In the genomic region with DNA sequence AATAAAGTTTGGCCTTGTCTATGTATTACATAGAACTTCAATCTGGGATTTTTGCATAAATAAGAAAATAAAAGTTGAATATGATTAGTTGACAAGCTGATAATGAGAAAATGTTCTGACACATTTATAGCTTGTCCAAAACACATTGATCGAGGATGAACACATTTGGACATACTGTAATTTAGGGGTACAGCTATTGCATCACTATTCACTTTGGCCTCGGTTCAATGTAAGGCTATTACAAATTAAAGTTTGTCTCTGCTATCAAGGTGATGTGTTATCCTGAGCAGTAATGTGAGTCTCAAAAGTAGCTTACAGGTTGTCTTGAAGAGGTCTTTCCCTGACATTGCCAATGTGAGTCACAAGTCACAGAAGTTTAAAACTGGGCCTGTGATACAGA, we compare ENCODE assay signal across 18 cellular contexts.
DNase-seq lines count a peak whose midpoint lies in the region; ATAC-seq, FAIRE-seq and TF ChIP-seq lines count a peak whose summit lies in the region.
"Had no signal": no experiment of that assay in that cellular context is flagged by ENCODE, and none has a peak within 500 bp of the region (broad histone marks: within the 10 kb centered on the region; RNA-seq: fewer than 3 reads in every experiment).

No MANE protein-coding gene starts in this region.

- peak overlapping the region; percentile 5 for H2BK5ac ChIP-seq in IMR-90 (ENCODE audit: low read depth, low read length, poor library complexity, severe bottlenecking)

- no peak overlapping the region; the same call in 1 of the 2 replicates for H3K18ac ChIP-seq in IMR-90 (ENCODE audit: low read depth, low read length)

- in situ Hi-C loops in IMR-90 (cut with MboI; ENCODE audit: low sequenced_read_pairs) = no loop called here

- no peak for TF ChIP-seq RAD21 in IMR-90 (IDR thresholded peaks at IDR 0.05; ENCODE audit: low read length)

- H3K9me1 ChIP-seq in IMR-90 (ENCODE audit: insufficient read depth, low read length) = no peaks in the 10 kb centered on the region

- H2BK20ac ChIP-seq in IMR-90 (ENCODE audit: low read depth, low read length) = no peak overlapping the region; the same call in 1 of the 2 replicates

- POLR2A ChIA-PET in IMR-90 (lab: Charles Lee; ENCODE audit: unreplicated experiment) = no interaction called here

- intact Hi-C loops in IMR-90 (cut with micrococcal nuclease) = no loop called here

- no peaks in the 10 kb centered on the region for H3K79me2 ChIP-seq in osteoblast (ENCODE audit: insufficient read depth, low read length)

- H3K4me3 ChIP-seq in IMR-90 (ENCODE audit: insufficient read depth, low read depth, low read length) (no peak overlapping the region), fibroblast of the aortic adventitia (ENCODE audit: low read depth, low read length) (no peak overlapping the region), osteoblast (ENCODE audit: insufficient read depth, low read length) (no peak overlapping the region)
- H3K4me3 ChIP-seq: GM12878, GM23248, K562 had no signal

- DNase-seq in D721Med (ENCODE audit: insufficient read length, low spot score) (no peak), IMR-90 (no peak), fibroblast of the aortic adventitia (ENCODE audit: low read depth) (peak; percentile 39), osteoblast (ENCODE audit: insufficient read length, low spot score, missing footprints) (no peak), GM12891 (ENCODE audit: insufficient read length, low spot score) (no peak)
- no peak for DNase-seq in stimulated activated CD4-positive, alpha-beta T cell treated with anti-CD3 and anti-CD28 coated beads, Interleukin-2, amount 100 ng/mL, for 24 hours
- DNase-seq: C1 segment of cervical spinal cord; Calu3; CD4-positive, alpha-beta T cell; DMS79; GM23248; H9 had no signal

- peak overlapping the region; percentile 58; the same call in 1 of the 2 replicates for H2BK120ac ChIP-seq in IMR-90 (ENCODE audit: low read depth, low read length)

- CTCF ChIA-PET in IMR-90 (lab: Yijun Ruan, JAX) = no interaction called here

- no CpG with 5 or more reads among the region's 2 CpGs for WGBS in IMR-90 (ENCODE audit: extremely low coverage in 2 of 2, insufficient read length in 1 of 2), 2 experiments

- peak overlapping the region in 1 of 2 experiments; percentile 46; a peak in 2 of 4 replicates for H4K8ac ChIP-seq in IMR-90 (ENCODE audit: low read depth in 2 of 2, low read length in 2 of 2)

- FAIRE-seq in D721Med (lab: Jason Lieb, UNC) = peak; percentile 25
- no peak for FAIRE-seq in GM12891 (lab: Jason Lieb, UNC)
- FAIRE-seq: A204.1, GM12878, GM19239, HTR-8/SVneo, K562 had no signal

- ATAC-seq in IMR-90 (ENCODE audit: low read depth) = no peak
- no peak for ATAC-seq in HG02884 (IDR thresholded peaks at IDR 0.05; ENCODE audit: unreplicated experiment)
- ATAC-seq: GM12878, K562 had no signal

- TF ChIP-seq CTCF in D721Med (IDR thresholded peaks at IDR 0.05; ENCODE audit: insufficient read depth, missing control alignments) (no peak), IMR-90 (conservative IDR thresholded peaks at IDR 0.05; ENCODE audit: low read depth, low read length) (no peak), fibroblast of the aortic adventitia (IDR thresholded peaks at IDR 0.05; ENCODE audit: insufficient read depth, low read length) (no peak), osteoblast (IDR thresholded peaks at IDR 0.05; ENCODE audit: extremely low read depth, low read depth, low read length) (no peak)

- no peak overlapping the region for H3K56ac ChIP-seq in IMR-90 (ENCODE audit: extremely low read depth, insufficient read depth, low read length)

- H3K4me1 ChIP-seq in IMR-90 (ENCODE audit: control insufficient read depth, insufficient read depth, low read length) = peaks cover 2% of the 10 kb centered on the region; the same call in 1 of the 2 replicates
- H3K4me1 ChIP-seq in osteoblast (ENCODE audit: insufficient read depth, low read length) = peaks cover 15% of the 10 kb centered on the region

- TF ChIP-seq POLR2A in IMR-90 (IDR thresholded peaks at IDR 0.05; ENCODE audit: low read depth, low read length) (no peak), GM12891 (IDR thresholded peaks at IDR 0.05; ENCODE audit: low read depth, low read length) (no peak)

- H4K5ac ChIP-seq in IMR-90 (ENCODE audit: low read depth, low read length) = peak overlapping the region; percentile 68; the same call in 1 of the 2 replicates

- peak overlapping the region; percentile 68 for H3K14ac ChIP-seq in IMR-90 (replicated peaks; ENCODE audit: low read depth, low read length)

- 0 out of 2 replicates have a peak overlapping the region, but pooled peaks have one; percentile 11 for H2AK5ac ChIP-seq in IMR-90 (ENCODE audit: low read depth, low read length)

- H4K20me1 ChIP-seq in IMR-90 (ENCODE audit: insufficient read depth, low read length) = no peaks in the 10 kb centered on the region
- no peaks in the 10 kb centered on the region for H4K20me1 ChIP-seq in osteoblast (ENCODE audit: insufficient read depth, low read length)

- H3K4me2 ChIP-seq in IMR-90 (ENCODE audit: low read depth, low read length) = no peak overlapping the region
- H3K4me2 ChIP-seq in osteoblast (ENCODE audit: insufficient read depth, low read length) = no peak overlapping the region

- H3K36me3 ChIP-seq in IMR-90 (ENCODE audit: control insufficient read depth, insufficient read depth, low read length) = no peaks in the 10 kb centered on the region
- H3K36me3 ChIP-seq in osteoblast (ENCODE audit: insufficient read depth, low read length) = no peaks in the 10 kb centered on the region

- H3K9me3 ChIP-seq in IMR-90 (ENCODE audit: control insufficient read depth, insufficient read depth, low read length) (no peaks in the 10 kb centered on the region), osteoblast (ENCODE audit: low read depth, low read length) (no peaks in the 10 kb centered on the region)

- no peak overlapping the region for H2BK15ac ChIP-seq in IMR-90 (ENCODE audit: low read depth, low read length)

- H3K27ac ChIP-seq in IMR-90 (ENCODE audit: insufficient read depth, low read length) = no peak overlapping the region
- no peak overlapping the region for H3K27ac ChIP-seq in osteoblast (ENCODE audit: low read depth, low read length)
- H3K27ac ChIP-seq: GM23248 had no signal

- no peak overlapping the region for H3K9ac ChIP-seq in IMR-90 (ENCODE audit: low read depth, low read length)
- H3K9ac ChIP-seq: GM23248 had no signal

- H4K91ac ChIP-seq in IMR-90 (ENCODE audit: insufficient read depth, low read depth, low read length) = no peak overlapping the region

- H3K27me3 ChIP-seq in IMR-90 (ENCODE audit: control insufficient read depth, insufficient read depth, low read length) = no peaks in the 10 kb centered on the region
- no peaks in the 10 kb centered on the region for H3K27me3 ChIP-seq in osteoblast (ENCODE audit: insufficient read depth, low read length)

- H3K79me1 ChIP-seq in IMR-90 (ENCODE audit: low read depth in 1 of 2, low read length in 2 of 2) = no peaks in the 10 kb centered on the region

- H2AK9ac ChIP-seq in IMR-90 (replicated peaks; ENCODE audit: low read depth, low read length, poor library complexity) = no peak overlapping the region

- dilution Hi-C loops in IMR-90 (cut with HindIII; ENCODE audit: low sequenced_read_pairs, unreplicated experiment) = no loop called here

- no TSS peak for BruUV-seq in IMR-90 (replicated peaks; lab: Mats Ljungman, UMichigan)

- peak overlapping the region; percentile 45; the same call in 1 of the 2 replicates for H3K4ac ChIP-seq in IMR-90 (ENCODE audit: low read depth, low read length)

- H2AFZ ChIP-seq in IMR-90 (replicated peaks; ENCODE audit: low read length, poor library complexity) (no peak overlapping the region), osteoblast (ENCODE audit: low read length) (peak overlapping the region; percentile 51)
- H2AFZ ChIP-seq: GM23248 had no signal

- no peak overlapping the region for H3K23ac ChIP-seq in IMR-90 (ENCODE audit: low read depth, low read length)

TF ChIP-seq in IMR-90, 13 proteins besides CTCF, POLR2A, EP300 and RAD21:
- peak; percentile 78 for TF ChIP-seq CEBPB (IDR thresholded peaks at IDR 0.05; ENCODE audit: low read depth, low read length)
- TF ChIP-seq SMC3 (IDR thresholded peaks at IDR 0.05; ENCODE audit: low read depth, low read length) = no peak
TF ChIP-seq in IMR-90: peak in this region for 1.

TF ChIP-seq in GM12891, 5 proteins besides CTCF, POLR2A, EP300 and RAD21:
- TF ChIP-seq TAF1 (IDR thresholded peaks at IDR 0.05; ENCODE audit: low read depth, low read length) = no peak
- TF ChIP-seq POLR2AphosphoS5 (IDR thresholded peaks at IDR 0.05; ENCODE audit: low read depth, low read length) = no peak
